11 cellular contexts compared by ENCODE assay signal in the genomic region with DNA sequence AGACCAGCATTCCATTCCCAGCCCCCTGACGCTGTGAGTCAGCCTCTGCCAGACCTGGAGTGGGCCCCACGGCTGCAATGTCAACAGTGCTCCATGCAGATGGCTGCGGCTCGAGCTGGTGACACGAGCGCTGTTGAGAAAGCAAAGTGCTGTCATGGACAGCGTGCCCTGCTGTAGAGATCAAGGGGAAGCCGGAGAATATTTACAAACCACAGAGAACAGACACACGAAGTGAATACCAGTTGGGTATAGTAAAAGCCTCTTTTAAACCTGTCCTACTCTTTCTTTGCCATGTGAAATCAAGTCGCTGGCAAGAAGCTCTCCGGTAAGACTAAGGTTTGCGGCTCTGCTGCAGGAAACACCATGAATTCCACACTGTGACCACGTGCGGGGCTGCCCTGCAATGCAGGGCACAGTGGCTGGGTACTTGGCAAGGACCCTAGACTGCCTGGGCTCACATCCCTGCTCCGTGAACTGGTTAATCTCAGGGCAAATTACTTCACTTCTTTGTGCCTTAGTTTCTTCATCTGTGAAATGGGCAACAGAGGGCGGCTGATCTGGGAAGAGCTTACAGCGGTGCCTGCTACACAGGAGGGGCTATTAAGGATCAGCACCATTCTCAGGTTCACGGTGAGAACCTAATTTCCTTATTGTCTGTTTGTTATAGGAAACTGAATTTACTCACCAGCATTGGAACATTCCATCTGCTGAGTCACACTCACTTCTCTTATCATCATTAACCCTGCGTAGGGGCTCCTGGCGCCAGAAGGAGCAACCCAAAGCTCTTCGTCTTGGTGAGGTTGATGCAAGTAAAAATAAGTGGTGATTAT. TPM values are rescaled to one million over a fixed set of nuclear protein-coding genes. Genes with fewer than 3 reads are reported as not detected.
DNase-seq lines count a peak whose midpoint lies in the region.
"Had no signal": no experiment of that assay in that cellular context is flagged by ENCODE, and none has a peak within 500 bp of the region (broad histone marks: within the 10 kb centered on the region; RNA-seq: fewer than 3 reads in every experiment).

No MANE protein-coding gene starts in this region.

- no peaks in the 10 kb centered on the region for H3K27me3 ChIP-seq in HAP-1 (ENCODE audit: low read depth)

- no peaks in the 10 kb centered on the region for H3K36me3 ChIP-seq in HAP-1 (replicated peaks)

- no peak overlapping the region for H3K4me3 ChIP-seq in HAP-1

- H3K4me1 ChIP-seq in HAP-1: no peaks in the 10 kb centered on the region
- H3K4me1 ChIP-seq: parathyroid adenoma had no signal

- in situ Hi-C loops in HAP-1 (cut with MboI; ENCODE audit: low sequenced_read_pairs): loop anchor here (5.0 kb wide), 1 partner anchor 138 kb away; no protein-coding TSS in a partner anchor

- H3K9me3 ChIP-seq in HAP-1: no peaks in the 10 kb centered on the region; the same call in 1 of the 2 replicates

- DNase-seq in NCI-H146 (lab: John Stamatoyannopoulos, UW) (peak; percentile 4), NCI-H146 treated with DMSO at 0.1 percent for 48 hours (lab: John Stamatoyannopoulos, UW; ENCODE audit: unreplicated experiment) (no peak), RPMI8226 (peak; percentile 39), fibroblast of gingiva (ENCODE audit: low read depth) (peak; percentile 33), renal cortical epithelial cell (ENCODE audit: low read depth) (peak; percentile 97), HAP-1 (ENCODE audit: low spot score in 2 of 2) (no peak)
- DNase-seq in activated T-cell treated with anti-CD3 and anti-CD28 coated beads, Interleukin-2, amount 50 U/mL, for 1 hour: no peak
- no peak for DNase-seq in stimulated activated naive CD4-positive, alpha-beta T cell (lab: John Stamatoyannopoulos, UW)
- DNase-seq: activated CD4-positive, alpha-beta T cell treated with anti-CD3 and anti-CD28 coated beads for 1 hour; KG1 had no signal

RNA-seq across cellular contexts. Expression of a gene that starts 27.8 kb away (rescaled TPM):
- total RNA-seq in renal cortical epithelial cell: 6.3 and 18.8 TPM in 2 replicates

RNA-seq across cellular contexts. Expression of a gene that starts 31.1 kb away (rescaled TPM):
- total RNA-seq in renal cortical epithelial cell: 1.1 and 2.6 TPM in 2 replicates

Comparison
In these comparisons a context has a peak if more than half of its experiments do, and no peak if none do; other contexts are left out.
1. DNase-seq: peak in NCI-H146 (single experiment), RPMI8226 (single experiment), fibroblast of gingiva (single experiment) and renal cortical epithelial cell (single experiment); none in NCI-H146 treated with DMSO at 0.1 percent for 48 hours (single experiment), activated T-cell treated with anti-CD3 and anti-CD28 coated beads, Interleukin-2, amount 50 U/mL, for 1 hour (single experiment), HAP-1 (0 of 2) and stimulated activated naive CD4-positive, alpha-beta T cell (0 of 6).